Comparison of ENCODE assay signal across 1 cellular context in genomic region chr2:669323-669722, GRCh38.
TF ChIP-seq lines count a peak whose summit lies in the region.

No MANE protein-coding gene starts in this region.

TF ChIP-seq in SK-N-SH, 30 proteins besides CTCF, POLR2A, EP300 and RAD21 (continued from another document):
- TF ChIP-seq MAX (IDR thresholded peaks at IDR 0.05; ENCODE audit: low read depth) (no peak; the same call in 1 of the 2 replicates), TCF12 (IDR thresholded peaks at IDR 0.05) (no peak), PBX3 (IDR thresholded peaks at IDR 0.05) (no peak), GATA2 (CRISPR knock-in tag; IDR thresholded peaks at IDR 0.05) (no peak), USF2 (IDR thresholded peaks at IDR 0.05; ENCODE audit: borderline replicate concordance, low read depth, low read length) (no peak), REST (IDR thresholded peaks at IDR 0.05; ENCODE audit: low read depth, low read length) (no peak), JUND (IDR thresholded peaks at IDR 0.05) (no peak; the same call in 1 of the 2 replicates), IRF3 (IDR thresholded peaks at IDR 0.05; ENCODE audit: low read depth, low read length) (no peak), ZBTB33 (IDR thresholded peaks at IDR 0.05; ENCODE audit: borderline replicate concordance, low read depth) (no peak), SMC3 (IDR thresholded peaks at IDR 0.05; ENCODE audit: low read depth, low read length) (no peak), CHD2 (IDR thresholded peaks at IDR 0.05; ENCODE audit: low read length, partially characterized antibody) (no peak), POLR2AphosphoS5 (IDR thresholded peaks at IDR 0.05; ENCODE audit: low read depth, low read length) (no peak), EZH2phosphoT487 (IDR thresholded peaks at IDR 0.05; ENCODE audit: borderline replicate concordance, low read depth) (no peak), ELF1 (IDR thresholded peaks at IDR 0.05) (no peak), GABPA (IDR thresholded peaks at IDR 0.05; ENCODE audit: low read depth) (no peak)
